ENCODE assay signal across 28 cellular contexts in the genomic region with DNA sequence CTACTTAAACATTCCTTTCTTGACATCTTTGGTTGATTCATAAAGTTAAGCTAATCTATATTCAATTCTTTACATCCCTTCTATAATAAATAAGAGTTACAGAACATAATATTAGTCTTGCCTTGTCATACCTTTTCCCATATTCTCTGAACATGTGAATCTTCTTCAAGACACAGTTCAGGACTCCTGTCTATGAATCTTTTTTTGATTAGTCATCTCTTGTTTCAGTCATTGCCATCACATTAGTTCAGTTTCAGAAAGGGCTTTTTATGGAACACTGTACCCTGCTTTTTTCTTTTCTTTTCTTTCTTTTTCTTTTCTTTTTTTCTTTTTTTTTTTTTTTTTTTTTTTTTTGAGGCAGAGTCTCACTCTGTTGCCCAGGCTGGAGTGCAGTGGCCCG.
"Had no signal": no experiment of that assay in that cellular context is flagged by ENCODE, and none has a peak within 500 bp of the region (broad histone marks: within the 10 kb centered on the region; RNA-seq: fewer than 3 reads in every experiment).

No MANE protein-coding gene starts in this region.

- H3K27me3 ChIP-seq: ascending aorta, cardiac muscle cell had no signal

- H3K4me3 Mint-ChIP-seq: activated CD4-positive, alpha-beta T cell treated with anti-CD3 and anti-CD28 coated beads, Interleukin-2, amount 10 ng/mL, durations not matched to agents 24 days and 14 days; activated naive CD8-positive, alpha-beta T cell treated with anti-CD3 and anti-CD28 coated beads, Interleukin-2, amount 10 ng/mL, durations not matched to agents 7 days and 5 days; activated T-cell treated with anti-CD3 and anti-CD28 coated beads, Interleukin-2, amount 50 U/mL, for 4 hours; activated T-helper 1 cell treated with anti-CD3 and anti-CD28 coated beads, Interleukin-12 subunit alpha, Interleukin-12 subunit beta, Interleukin-2, Interleukin-4 antibody, amounts not matched to agents 30 ng/mL and 10 ng/mL and 1 ng/mL, durations not matched to agents 14 hours and 24 hours and 36 hours had no signal

- H3K27me3 Mint-ChIP-seq: activated CD4-positive, alpha-beta T cell treated with anti-CD3 and anti-CD28 coated beads, Interleukin-2, amount 10 ng/mL, durations not matched to agents 24 days and 14 days; activated naive CD8-positive, alpha-beta T cell treated with anti-CD3 and anti-CD28 coated beads, Interleukin-2, amount 10 ng/mL, durations not matched to agents 7 days and 5 days had no signal

- H3K27ac Mint-ChIP-seq: activated CD4-positive, alpha-beta T cell treated with anti-CD3 and anti-CD28 coated beads, Interleukin-2, amount 10 ng/mL, durations not matched to agents 24 days and 14 days; activated naive CD8-positive, alpha-beta T cell treated with anti-CD3 and anti-CD28 coated beads, Interleukin-2, amount 10 ng/mL, durations not matched to agents 7 days and 5 days had no signal

- DNase-seq: activated CD4-positive, alpha-beta T cell treated with anti-CD3 and anti-CD28 coated beads for 1 hour; activated CD4-positive, alpha-beta T cell treated with anti-CD3 and anti-CD28 coated beads, Interleukin-2, amount 10 ng/mL, durations not matched to agents 24 days and 14 days; activated CD4-positive, alpha-beta T cell treated with anti-CD3 and anti-CD28 coated beads, Interleukin-2, amount 50 U/mL, for 4 hours; activated CD4-positive, CD25-positive, alpha-beta regulatory T cell; activated CD8-positive, alpha-beta memory T cell treated with anti-CD3 and anti-CD28 coated beads, Interleukin-2, amount 50 U/mL, for 4 hours; activated effector memory CD4-positive, alpha-beta T cell treated with Interleukin-2 at 50 U/mL for 16 hours; activated naive CD4-positive, alpha-beta T cell treated with anti-CD3 and anti-CD28 coated beads, Interleukin-2, amount 50 U/mL, for 16 hours; activated naive CD8-positive, alpha-beta T cell treated with anti-CD3 and anti-CD28 coated beads, Interleukin-2, amount 10 ng/mL, durations not matched to agents 7 days and 5 days; activated T-cell treated with anti-CD3 and anti-CD28 coated beads for 4 hours; activated T-cell treated with anti-CD3 and anti-CD28 coated beads, Interleukin-2, amount 50 U/mL, for 4 hours; amygdala; Karpas-422; KBM-7; MV-4-11; NCI-H1092; NCI-H1436 treated with DMSO at 0.1 percent for 48 hours; NCI-H1694 treated with DMSO at 0.1 percent for 48 hours; NCI-H2029; NCI-H345; NCI-H524 treated with DMSO at 0.1 percent for 48 hours; OCI-M1; Right ventricle myocardium superior; SW 1271; T1000; WERI-Rb-1 had no signal

- H3K27ac ChIP-seq: ascending aorta, cardiac muscle cell, WERI-Rb-1 had no signal

- H3K4me3 ChIP-seq: ascending aorta, cardiac muscle cell had no signal

- H3K9me3 ChIP-seq: ascending aorta had no signal

- H3K4me1 ChIP-seq: ascending aorta had no signal

- H3K36me3 ChIP-seq: ascending aorta, cardiac muscle cell, WERI-Rb-1 had no signal
